In genomic region chr10:50477287-50477686, GRCh38 we compare ENCODE assay signal across 11 cellular contexts.
"Had no signal": no experiment of that assay in that cellular context is flagged by ENCODE, and none has a peak within 500 bp of the region (broad histone marks: within the 10 kb centered on the region; RNA-seq: fewer than 3 reads in every experiment).

No MANE protein-coding gene starts in this region.

- H2AFZ ChIP-seq: GM23248, GM23338 had no signal

- H3K4me2 ChIP-seq: GM23338 had no signal

- H3K4me3 Mint-ChIP-seq: GM23338, H9, HFFc6 had no signal

- H3K36me3 ChIP-seq: HAP-1 had no signal

- ATAC-seq: GM23338, HCT116 had no signal

- H3K4me3 ChIP-seq: GM23248, GM23338, HAP-1 had no signal

- H3K9ac ChIP-seq: GM23248 had no signal

- FAIRE-seq: H1, H54 had no signal

- H3K27ac ChIP-seq: GM23248 had no signal

- H3K27ac Mint-ChIP-seq: GM23338, HFFc6 had no signal

- H3K9me3 Mint-ChIP-seq: HFFc6 had no signal

- DNase-seq: GM23248, GOT3, H7, H9, HCEC 1CT, HFFc6 had no signal

- H3K9me3 ChIP-seq: HAP-1 had no signal

- H3K4me1 ChIP-seq: HAP-1 had no signal
